9 cellular contexts compared by ENCODE assay signal in the genomic region with DNA sequence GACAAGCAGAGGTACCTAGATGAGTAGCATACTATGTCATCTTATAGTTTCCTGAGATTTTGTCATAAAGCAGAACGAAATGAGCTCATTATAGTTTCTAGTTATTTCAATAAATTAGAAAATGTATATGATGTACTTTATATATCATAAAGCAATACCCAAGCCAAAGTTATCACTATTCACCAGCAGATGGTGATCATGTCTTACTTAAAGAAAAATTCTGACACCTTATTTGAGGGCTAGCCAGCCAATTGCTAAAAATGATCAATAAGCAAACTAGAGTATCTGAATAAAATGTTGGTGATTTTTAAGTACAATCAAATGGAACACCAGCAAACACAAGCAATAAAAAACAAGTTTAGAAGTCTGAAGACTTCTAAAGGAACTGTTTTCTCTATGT. TPM values are rescaled to one million over a fixed set of nuclear protein-coding genes. Genes with fewer than 3 reads are reported as not detected.
DNase-seq lines count a peak whose midpoint lies in the region; ATAC-seq and TF ChIP-seq lines count a peak whose summit lies in the region.
"Had no signal": no experiment of that assay in that cellular context is flagged by ENCODE, and none has a peak within 500 bp of the region (broad histone marks: within the 10 kb centered on the region; RNA-seq: fewer than 3 reads in every experiment).

No MANE protein-coding gene starts in this region.

- WGBS in heart left ventricle, 4 donors, result 86 to 93% (median 91%) methylated on average over 1 of the region's 1 CpG
- 89 to 94% methylated on average over 1 of the region's 1 CpG for WGBS in heart right ventricle, 2 donors
- no CpG with 5 or more reads among the region's 1 CpG for WGBS in endodermal cell (ENCODE audit: insufficient coverage in 1 of 2, insufficient read length in 1 of 2), 2 experiments
- WGBS in spleen, 5 donors, result 70 to 85% (median 76%) methylated on average over 1 of the region's 1 CpG

- intact Hi-C loops in heart left ventricle (cut with DNase I), result no loop called here
- intact Hi-C loops in heart right ventricle (cut with DNase I), result no loop called here
- intact Hi-C loops in upper lobe of right lung (cut with DNase I), result no loop called here
- intact Hi-C loops in spleen (cut with DNase I; ENCODE audit: low total_unique reads), result no loop called here

- TF ChIP-seq CTCF in heart left ventricle (IDR thresholded peaks at IDR 0.05) (peak in 9 of 12 donors; percentile 10 to 38 (median 24)), heart right ventricle (IDR thresholded peaks at IDR 0.05) (peak in 4 of 9 donors; percentile 22 to 43 (median 30)), endodermal cell (conservative IDR thresholded peaks at IDR 0.05) (peak; percentile 59), upper lobe of right lung (IDR thresholded peaks at IDR 0.05) (peak; percentile 35), spleen (IDR thresholded peaks at IDR 0.05 in 8 of 11, conservative IDR thresholded peaks at IDR 0.05 in 3 of 11) (peak in 5 of 11 experiments; percentile 22 to 46 (median 29))

- H3K27ac ChIP-seq in heart left ventricle, result no peak overlapping the region
- H3K27ac ChIP-seq in heart right ventricle, result no peak overlapping the region
- no peak overlapping the region for H3K27ac ChIP-seq in endodermal cell (ENCODE audit: low read depth, low read length)
- no peak overlapping the region for H3K27ac ChIP-seq in upper lobe of right lung
- H3K27ac ChIP-seq in spleen, result no peak overlapping the region

- peaks cover 0 to 25% (median 9%) of the 10 kb centered on the region in 12 donors for H3K4me1 ChIP-seq in heart left ventricle
- peaks cover 0 to 18% (median 6%) of the 10 kb centered on the region in 9 donors for H3K4me1 ChIP-seq in heart right ventricle
- H3K4me1 ChIP-seq in endodermal cell (ENCODE audit: control insufficient read depth, insufficient read depth, low read length), result no peaks in the 10 kb centered on the region
- no peaks in the 10 kb centered on the region for H3K4me1 ChIP-seq in upper lobe of right lung
- peaks cover 5 to 77% (median 19%) of the 10 kb centered on the region in 6 donors for H3K4me1 ChIP-seq in spleen

- no peak for DNase-seq in heart left ventricle
- DNase-seq in heart right ventricle, result no peak
- peak; percentile 15 for DNase-seq in NCI-H2227 (lab: John Stamatoyannopoulos, UW; ENCODE audit: unreplicated experiment)
- no peak for DNase-seq in endodermal cell
- DNase-seq in upper lobe of right lung, result no peak
- DNase-seq in spleen, result no peak
- no peak for DNase-seq in anterior cingulate cortex (lab: John Stamatoyannopoulos, UW)
- no peak for DNase-seq in amygdala (lab: John Stamatoyannopoulos, UW)
- DNase-seq: activated naive CD4-positive, alpha-beta T cell treated with Interleukin-2 at 50 U/mL for 16 hours had no signal

- H3K9me3 ChIP-seq in heart left ventricle (no peaks in the 10 kb centered on the region), heart right ventricle (no peaks in the 10 kb centered on the region), endodermal cell (ENCODE audit: control insufficient read depth, low read length) (no peaks in the 10 kb centered on the region), upper lobe of right lung (no peaks in the 10 kb centered on the region), spleen (no peaks in the 10 kb centered on the region)

- H3K9me3 Mint-ChIP-seq in endodermal cell, result no peaks in the 10 kb centered on the region

- no peaks in the 10 kb centered on the region for H3K4me1 Mint-ChIP-seq in endodermal cell

- peaks cover 1% of the 10 kb centered on the region for H3K36me3 Mint-ChIP-seq in endodermal cell (ENCODE audit: low read depth)

- no peak overlapping the region for H3K27ac Mint-ChIP-seq in endodermal cell

- H3K4me3 ChIP-seq in heart left ventricle (no peak overlapping the region), heart right ventricle (no peak overlapping the region), endodermal cell (ENCODE audit: low read length) (no peak overlapping the region), upper lobe of right lung (no peak overlapping the region), spleen (no peak overlapping the region)

- ATAC-seq in heart left ventricle (no peak), heart right ventricle (no peak), upper lobe of right lung (no peak)

- H3K36me3 ChIP-seq in heart left ventricle (peaks cover 0 to 5% (median 0%) of the 10 kb centered on the region in 9 donors), heart right ventricle (peaks cover 0 to 9% (median 0%) of the 10 kb centered on the region in 9 donors), endodermal cell (ENCODE audit: control insufficient read depth, insufficient read depth, low read length) (peaks cover 6% of the 10 kb centered on the region), upper lobe of right lung (no peaks in the 10 kb centered on the region), spleen (peaks cover 0 to 15% (median 3%) of the 10 kb centered on the region in 6 donors)

- no peaks in the 10 kb centered on the region for H3K27me3 ChIP-seq in heart left ventricle
- H3K27me3 ChIP-seq in heart right ventricle, result no peaks in the 10 kb centered on the region
- no peaks in the 10 kb centered on the region for H3K27me3 ChIP-seq in endodermal cell (ENCODE audit: control insufficient read depth, insufficient read depth, low read length, poor library complexity, severe bottlenecking)
- H3K27me3 ChIP-seq in upper lobe of right lung, result no peaks in the 10 kb centered on the region
- H3K27me3 ChIP-seq in spleen (replicated peaks in 1 of 7), result no peaks in the 10 kb centered on the region

- no peaks in the 10 kb centered on the region for H3K27me3 Mint-ChIP-seq in endodermal cell (ENCODE audit: insufficient read depth)

- no peak overlapping the region for H3K9ac ChIP-seq in endodermal cell (ENCODE audit: extremely low read depth, low read length, poor library complexity, severe bottlenecking)

- TF ChIP-seq POLR2A in heart left ventricle (IDR thresholded peaks at IDR 0.05), result no peak
- TF ChIP-seq POLR2A in spleen (IDR thresholded peaks at IDR 0.05), result no peak

- no peak overlapping the region for H3K4me3 Mint-ChIP-seq in endodermal cell

RNA-seq across cellular contexts. Expression of gene RSF1, which starts 44.1 kb away (rescaled TPM):
- total RNA-seq in heart left ventricle, result 10 to 100 TPM; 32.8 to 49.2 (median 43.6) TPM
- polyA plus RNA-seq in heart left ventricle, result 10 to 100 TPM; 11.2 to 16.9 TPM
- total RNA-seq in heart right ventricle, result 10 to 100 TPM; 31.1 to 55.9 (median 43.8) TPM
- 10 to 100 TPM in 1 of 2 donors, 1 to 10 TPM in 1; 4.6 to 28.2 TPM for polyA plus RNA-seq in heart right ventricle
- total RNA-seq in endodermal cell, result 10 to 100 TPM; 69.3 to 71.0 TPM
- polyA plus RNA-seq in endodermal cell (2013, experiment 1 of 2), result 63.2 TPM
- 57.3 TPM for polyA plus RNA-seq in endodermal cell (2013, experiment 2 of 2)
- 62.5 TPM for total RNA-seq in upper lobe of right lung
- 10 to 100 TPM; 64.4 to 82.1 (median 66.9) TPM for total RNA-seq in spleen
- 1 to 10 TPM; 6.1 to 8.7 (median 6.7) TPM for polyA plus RNA-seq in spleen

RNA-seq across cellular contexts. Expression of gene AAMDC, which starts 44.5 kb away (rescaled TPM):
- total RNA-seq in heart left ventricle (100 to 1,000 TPM in 3 of 9 donors, 10 to 100 TPM in 6; 56.9 to 123 (median 77.0) TPM), heart right ventricle (100 to 1,000 TPM in 4 of 10 donors, 10 to 100 TPM in 6; 52.4 to 146 (median 84.7) TPM), endodermal cell (10 to 100 TPM; 19.0 to 27.0 TPM), upper lobe of right lung (27.3 TPM), spleen (10 to 100 TPM in 6 of 7 donors, 1 to 10 TPM in 1; 9.5 to 23.7 (median 21.4) TPM)
- polyA plus RNA-seq in heart left ventricle (100 to 1,000 TPM; 108 to 337 TPM), heart right ventricle (100 to 1,000 TPM; 135 to 324 TPM), spleen (10 to 100 TPM; 22.2 to 37.2 (median 28.0) TPM)
- 24.3 TPM for polyA plus RNA-seq in endodermal cell (2013, experiment 1 of 2)
- polyA plus RNA-seq in endodermal cell (2013, experiment 2 of 2), result 22.1 TPM
